Comparison of ENCODE assay signal across 1 cellular context in the genomic region with DNA sequence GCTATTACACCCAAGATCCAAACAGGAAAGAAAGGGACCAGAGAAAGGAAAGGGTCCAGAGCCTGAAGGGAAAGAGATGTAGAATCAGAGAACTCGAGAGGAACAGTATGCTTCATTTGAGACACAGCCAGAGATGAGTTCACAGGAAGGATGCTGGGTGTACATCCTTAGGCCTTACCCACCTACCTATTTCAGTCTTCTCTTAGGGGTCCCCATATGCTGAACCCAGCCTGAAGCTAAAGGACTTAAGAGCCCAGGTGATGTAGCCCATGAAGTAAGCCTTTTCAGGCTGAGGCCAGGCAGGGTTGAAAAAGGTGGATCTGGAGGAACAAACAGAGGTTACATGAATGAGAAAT.
TF ChIP-seq lines count a peak whose summit lies in the region.

No MANE protein-coding gene starts in this region.

TF ChIP-seq in GM23338, 12 proteins besides CTCF, POLR2A, EP300 and RAD21 (continued from another document):
- TF ChIP-seq, protein P1, sequence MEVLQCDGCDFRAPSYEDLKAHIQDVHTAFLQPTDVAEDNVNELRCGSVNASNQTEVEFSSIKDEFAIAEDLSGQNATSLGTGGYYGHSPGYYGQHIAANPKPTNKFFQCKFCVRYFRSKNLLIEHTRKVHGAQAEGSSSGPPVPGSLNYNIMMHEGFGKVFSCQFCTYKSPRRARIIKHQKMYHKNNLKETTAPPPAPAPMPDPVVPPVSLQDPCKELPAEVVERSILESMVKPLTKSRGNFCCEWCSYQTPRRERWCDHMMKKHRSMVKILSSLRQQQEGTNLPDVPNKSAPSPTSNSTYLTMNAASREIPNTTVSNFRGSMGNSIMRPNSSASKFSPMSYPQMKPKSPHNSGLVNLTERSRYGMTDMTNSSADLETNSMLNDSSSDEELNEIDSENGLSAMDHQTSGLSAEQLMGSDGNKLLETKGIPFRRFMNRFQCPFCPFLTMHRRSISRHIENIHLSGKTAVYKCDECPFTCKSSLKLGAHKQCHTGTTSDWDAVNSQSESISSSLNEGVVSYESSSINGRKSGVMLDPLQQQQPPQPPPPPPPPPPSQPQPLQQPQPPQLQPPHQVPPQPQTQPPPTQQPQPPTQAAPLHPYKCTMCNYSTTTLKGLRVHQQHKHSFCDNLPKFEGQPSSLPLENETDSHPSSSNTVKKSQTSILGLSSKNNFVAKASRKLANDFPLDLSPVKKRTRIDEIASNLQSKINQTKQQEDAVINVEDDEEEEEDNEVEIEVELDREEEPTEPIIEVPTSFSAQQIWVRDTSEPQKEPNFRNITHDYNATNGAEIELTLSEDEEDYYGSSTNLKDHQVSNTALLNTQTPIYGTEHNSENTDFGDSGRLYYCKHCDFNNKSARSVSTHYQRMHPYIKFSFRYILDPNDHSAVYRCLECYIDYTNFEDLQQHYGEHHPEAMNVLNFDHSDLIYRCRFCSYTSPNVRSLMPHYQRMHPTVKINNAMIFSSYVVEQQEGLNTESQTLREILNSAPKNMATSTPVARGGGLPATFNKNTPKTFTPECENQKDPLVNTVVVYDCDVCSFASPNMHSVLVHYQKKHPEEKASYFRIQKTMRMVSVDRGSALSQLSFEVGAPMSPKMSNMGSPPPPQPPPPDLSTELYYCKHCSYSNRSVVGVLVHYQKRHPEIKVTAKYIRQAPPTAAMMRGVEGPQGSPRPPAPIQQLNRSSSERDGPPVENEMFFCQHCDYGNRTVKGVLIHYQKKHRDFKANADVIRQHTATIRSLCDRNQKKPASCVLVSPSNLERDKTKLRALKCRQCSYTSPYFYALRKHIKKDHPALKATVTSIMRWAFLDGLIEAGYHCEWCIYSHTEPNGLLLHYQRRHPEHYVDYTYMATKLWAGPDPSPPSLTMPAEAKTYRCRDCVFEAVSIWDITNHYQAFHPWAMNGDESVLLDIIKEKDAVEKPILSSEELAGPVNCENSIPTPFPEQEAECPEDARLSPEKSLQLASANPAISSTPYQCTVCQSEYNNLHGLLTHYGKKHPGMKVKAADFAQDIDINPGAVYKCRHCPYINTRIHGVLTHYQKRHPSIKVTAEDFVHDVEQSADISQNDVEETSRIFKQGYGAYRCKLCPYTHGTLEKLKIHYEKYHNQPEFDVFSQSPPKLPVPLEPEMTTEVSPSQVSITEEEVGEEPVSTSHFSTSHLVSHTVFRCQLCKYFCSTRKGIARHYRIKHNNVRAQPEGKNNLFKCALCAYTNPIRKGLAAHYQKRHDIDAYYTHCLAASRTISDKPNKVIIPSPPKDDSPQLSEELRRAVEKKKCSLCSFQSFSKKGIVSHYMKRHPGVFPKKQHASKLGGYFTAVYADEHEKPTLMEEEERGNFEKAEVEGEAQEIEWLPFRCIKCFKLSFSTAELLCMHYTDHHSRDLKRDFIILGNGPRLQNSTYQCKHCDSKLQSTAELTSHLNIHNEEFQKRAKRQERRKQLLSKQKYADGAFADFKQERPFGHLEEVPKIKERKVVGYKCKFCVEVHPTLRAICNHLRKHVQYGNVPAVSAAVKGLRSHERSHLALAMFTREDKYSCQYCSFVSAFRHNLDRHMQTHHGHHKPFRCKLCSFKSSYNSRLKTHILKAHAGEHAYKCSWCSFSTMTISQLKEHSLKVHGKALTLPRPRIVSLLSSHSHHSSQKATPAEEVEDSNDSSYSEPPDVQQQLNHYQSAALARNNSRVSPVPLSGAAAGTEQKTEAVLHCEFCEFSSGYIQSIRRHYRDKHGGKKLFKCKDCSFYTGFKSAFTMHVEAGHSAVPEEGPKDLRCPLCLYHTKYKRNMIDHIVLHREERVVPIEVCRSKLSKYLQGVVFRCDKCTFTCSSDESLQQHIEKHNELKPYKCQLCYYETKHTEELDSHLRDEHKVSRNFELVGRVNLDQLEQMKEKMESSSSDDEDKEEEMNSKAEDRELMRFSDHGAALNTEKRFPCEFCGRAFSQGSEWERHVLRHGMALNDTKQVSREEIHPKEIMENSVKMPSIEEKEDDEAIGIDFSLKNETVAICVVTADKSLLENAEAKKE (CRISPR knock-in tag; IDR thresholded peaks at IDR 0.05): no peak
- TF ChIP-seq EZH2 (IDR thresholded peaks at IDR 0.05; ENCODE audit: low read depth, unreplicated experiment) (no peak), ZNF114 (CRISPR knock-in tag; IDR thresholded peaks at IDR 0.05) (no peak), STAT1 (IDR thresholded peaks at IDR 0.05; ENCODE audit: unreplicated experiment) (no peak), JUNB (IDR thresholded peaks at IDR 0.05; ENCODE audit: unreplicated experiment) (no peak), REST (IDR thresholded peaks at IDR 0.05; ENCODE audit: unreplicated experiment) (no peak)
- TF ChIP-seq, protein P2, sequence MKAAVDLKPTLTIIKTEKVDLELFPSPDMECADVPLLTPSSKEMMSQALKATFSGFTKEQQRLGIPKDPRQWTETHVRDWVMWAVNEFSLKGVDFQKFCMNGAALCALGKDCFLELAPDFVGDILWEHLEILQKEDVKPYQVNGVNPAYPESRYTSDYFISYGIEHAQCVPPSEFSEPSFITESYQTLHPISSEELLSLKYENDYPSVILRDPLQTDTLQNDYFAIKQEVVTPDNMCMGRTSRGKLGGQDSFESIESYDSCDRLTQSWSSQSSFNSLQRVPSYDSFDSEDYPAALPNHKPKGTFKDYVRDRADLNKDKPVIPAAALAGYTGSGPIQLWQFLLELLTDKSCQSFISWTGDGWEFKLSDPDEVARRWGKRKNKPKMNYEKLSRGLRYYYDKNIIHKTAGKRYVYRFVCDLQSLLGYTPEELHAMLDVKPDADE (IDR thresholded peaks at IDR 0.05): no peak
TF ChIP-seq in GM23338: peak in this region for 0.
